18 cellular contexts compared by ENCODE assay signal in the genomic region with DNA sequence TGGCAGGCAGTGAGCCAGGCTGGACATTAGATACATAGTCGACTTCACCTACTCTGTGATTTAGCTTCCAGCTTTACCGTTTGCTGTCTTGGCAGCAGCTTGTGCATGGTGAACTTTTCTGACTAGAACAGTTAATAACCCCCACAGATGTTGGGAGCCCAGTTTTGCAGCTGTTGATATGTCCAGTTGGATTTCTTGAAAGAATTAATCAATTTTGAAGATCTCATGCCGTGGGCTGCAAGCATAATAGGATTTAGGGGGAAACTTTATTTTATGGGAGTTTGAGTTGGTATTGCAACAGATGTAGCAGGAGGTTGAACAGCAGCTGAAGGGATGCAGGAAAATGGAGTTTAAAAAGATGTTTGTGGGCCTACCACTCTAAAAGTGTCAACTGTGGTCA. TPM values are rescaled to one million over a fixed set of nuclear protein-coding genes. Genes with fewer than 3 reads are reported as not detected.
DNase-seq lines count a peak whose midpoint lies in the region; ATAC-seq and FAIRE-seq lines count a peak whose summit lies in the region.
"Had no signal": no experiment of that assay in that cellular context is flagged by ENCODE, and none has a peak within 500 bp of the region (broad histone marks: within the 10 kb centered on the region; RNA-seq: fewer than 3 reads in every experiment).

No MANE protein-coding gene starts in this region.

- H3K9ac ChIP-seq in trophoblast cell (ENCODE audit: low read length) = no peak overlapping the region
- H3K9ac ChIP-seq: BLaER1 had no signal

- H3K36me3 ChIP-seq in trophoblast cell (ENCODE audit: control insufficient read depth in 1 of 2, insufficient read depth in 2 of 2, low read length in 2 of 2) = peaks cover 0 to 3% of the 10 kb centered on the region in 2 experiments
- H3K36me3 ChIP-seq: BLaER1 had no signal

- H3K9me3 ChIP-seq in trophoblast cell (ENCODE audit: insufficient read depth, low read depth, low read length) = no peaks in the 10 kb centered on the region
- H3K9me3 ChIP-seq: BLaER1, Caco-2 had no signal

- DNase-seq in HTR-8/SVneo (ENCODE audit: insufficient read length, low spot score) (no peak), LHCN-M2 (ENCODE audit: low read depth) (peak; percentile 44), trophoblast cell (no peak), NCI-H2107 treated with DMSO at 0.1 percent for 48 hours (lab: John Stamatoyannopoulos, UW; ENCODE audit: unreplicated experiment) (no peak)
- DNase-seq: Caco-2; CD4-positive, CD25-positive, alpha-beta regulatory T cell; CD8-positive, alpha-beta T cell; DMS153; DND-41; GDM1; H9 had no signal

- no peak overlapping the region for H2BK12ac ChIP-seq in trophoblast cell (ENCODE audit: low read length)

- WGBS in trophoblast cell (ENCODE audit: extremely low coverage, insufficient coverage, insufficient read length) = no CpG with 5 or more reads among the region's 3 CpGs

- H3K14ac ChIP-seq in trophoblast cell (ENCODE audit: low read length) = no peak overlapping the region

- H4K12ac ChIP-seq in trophoblast cell (ENCODE audit: low read depth, low read length) = no peak overlapping the region

- no peak overlapping the region for H4K91ac ChIP-seq in trophoblast cell (ENCODE audit: low read depth, low read length)

- H3K23ac ChIP-seq in trophoblast cell (ENCODE audit: low read length) = no peak overlapping the region

- H3K27ac ChIP-seq in trophoblast cell (ENCODE audit: low read depth, low read length) = no peak overlapping the region
- H3K27ac ChIP-seq: BLaER1, C4-2B had no signal

- no peak overlapping the region for H2BK120ac ChIP-seq in trophoblast cell (ENCODE audit: insufficient read depth, low read length, poor library complexity)

- H2AFZ ChIP-seq in trophoblast cell (ENCODE audit: insufficient read depth, low read length, poor library complexity) = no peak overlapping the region
- H2AFZ ChIP-seq: GM23338 had no signal

- H4K8ac ChIP-seq in trophoblast cell (ENCODE audit: low read depth, low read length) = no peak overlapping the region

- no peaks in the 10 kb centered on the region for H3K79me1 ChIP-seq in trophoblast cell (ENCODE audit: low read length)

- no peak overlapping the region for H2AK5ac ChIP-seq in trophoblast cell (ENCODE audit: low read length)

- H3K4ac ChIP-seq in trophoblast cell (ENCODE audit: low read depth, low read length) = peak overlapping the region; percentile 72

- H3K4me2 ChIP-seq in trophoblast cell (ENCODE audit: low read length) = no peak overlapping the region
- H3K4me2 ChIP-seq: BLaER1, GM23338 had no signal

- H3K4me1 ChIP-seq in trophoblast cell (ENCODE audit: control insufficient read depth in 1 of 2, insufficient read depth in 2 of 2, low read length in 2 of 2) = peaks cover 9 to 12% of the 10 kb centered on the region in 2 experiments

- H2BK5ac ChIP-seq in trophoblast cell (ENCODE audit: low read depth, low read length, poor library complexity) = no peak overlapping the region

- FAIRE-seq in HTR-8/SVneo (lab: Jason Lieb, UNC) = peak; percentile 54
- FAIRE-seq: GM12878 had no signal

- ATAC-seq in HG02885 (IDR thresholded peaks at IDR 0.05; ENCODE audit: poor library complexity, unreplicated experiment) (no peak), GM18868 (IDR thresholded peaks at IDR 0.05; ENCODE audit: unreplicated experiment) (no peak)
- ATAC-seq: CD8-positive, alpha-beta T cell; GM12878; GM23338; HCT116 had no signal

- H3K18ac ChIP-seq in trophoblast cell (ENCODE audit: low read length) = no peak overlapping the region

- no peaks in the 10 kb centered on the region for H3K27me3 ChIP-seq in trophoblast cell (ENCODE audit: insufficient read depth, low read length)
- H3K27me3 ChIP-seq: BLaER1 had no signal

- H3K4me3 ChIP-seq in trophoblast cell (ENCODE audit: low read depth, low read length) = no peak overlapping the region
- H3K4me3 ChIP-seq: BLaER1, GM12878, GM23338 had no signal

- peaks cover 29% of the 10 kb centered on the region for H3K79me2 ChIP-seq in trophoblast cell (ENCODE audit: control insufficient read depth, insufficient read depth, low read length, poor library complexity)

RNA-seq across cellular contexts. Expression of a gene that starts 13.8 kb away (rescaled TPM):
- 108 and 117 TPM in 2 replicates for total RNA-seq in LHCN-M2 (2014; rRNA removed)
- 47.6 TPM for polyA plus RNA-seq in LHCN-M2 (2012)
- 40.2 and 40.9 TPM in 2 replicates for polyA plus RNA-seq in trophoblast cell (2013)
- total RNA-seq: CD4-positive, CD25-positive, alpha-beta regulatory T cell had no signal
- polyA plus RNA-seq: CD4-positive, CD25-positive, alpha-beta regulatory T cell had no signal
